In genomic region chr3:147614210-147614609, GRCh38 we compare ENCODE assay signal across 24 cellular contexts.
DNase-seq lines count a peak whose midpoint lies in the region; ATAC-seq, FAIRE-seq and TF ChIP-seq lines count a peak whose summit lies in the region.
"Had no signal": no experiment of that assay in that cellular context is flagged by ENCODE, and none has a peak within 500 bp of the region (broad histone marks: within the 10 kb centered on the region; RNA-seq: fewer than 3 reads in every experiment).

No MANE protein-coding gene starts in this region.

- H3K27me3 Mint-ChIP-seq in activated T-helper 1 cell treated with anti-CD3 and anti-CD28 coated beads, Interleukin-12 subunit alpha, Interleukin-12 subunit beta, Interleukin-2, Interleukin-4 antibody, amounts not matched to agents 30 ng/mL and 10 ng/mL and 1 ng/mL, durations not matched to agents 14 hours and 24 hours and 36 hours (ENCODE audit: insufficient read depth) = no peaks in the 10 kb centered on the region
- H3K27me3 Mint-ChIP-seq: T-helper 17 cell had no signal

- H3K36me3 Mint-ChIP-seq in activated T-helper 1 cell treated with anti-CD3 and anti-CD28 coated beads, Interleukin-12 subunit alpha, Interleukin-12 subunit beta, Interleukin-2, Interleukin-4 antibody, amounts not matched to agents 30 ng/mL and 10 ng/mL and 1 ng/mL, durations not matched to agents 14 hours and 24 hours and 36 hours (ENCODE audit: low read depth) = no peaks in the 10 kb centered on the region
- H3K36me3 Mint-ChIP-seq: CD14-positive monocyte had no signal

- DNase-seq in AG08395 (ENCODE audit: low spot score) (peak; percentile 5), omental fat pad (ENCODE audit: low spot score) (no peak), GM19239 (ENCODE audit: insufficient read length, low spot score) (no peak)
- no peak for DNase-seq in activated T-helper 1 cell treated with anti-CD3 and anti-CD28 coated beads, Interleukin-12 subunit alpha, Interleukin-12 subunit beta, Interleukin-2, Interleukin-4 antibody, amounts not matched to agents 30 ng/mL and 10 ng/mL and 1 ng/mL, durations not matched to agents 14 hours and 24 hours and 36 hours (ENCODE audit: low spot score)
- DNase-seq in activated naive CD4-positive, alpha-beta T cell treated with Interleukin-2 at 50 U/mL for 16 hours = no peak
- DNase-seq: activated CD4-positive, alpha-beta T cell treated with anti-CD3 and anti-CD28 coated beads, Interleukin-2, amount 50 U/mL, for 1 hour; activated CD8-positive, alpha-beta memory T cell treated with anti-CD3 and anti-CD28 coated beads, Interleukin-2, amount 50 U/mL, for 4 hours; central memory CD4-positive, alpha-beta T cell; effector CD4-positive, alpha-beta T cell; gastrocnemius medialis; mammary epithelial cell; NCI-H1417 treated with DMSO at 0.1 percent for 48 hours; NK-92 treated with Interleukin-12 subunit alpha and Interleukin-12 subunit beta, amount 100 ng/mL, for 24 hours; right lobe of liver; T-helper 17 cell had no signal

- H3K9me3 ChIP-seq in OCI-LY3 (ENCODE audit: insufficient read depth, low read length) = no peaks in the 10 kb centered on the region
- H3K9me3 ChIP-seq: gastrocnemius medialis, right lobe of liver, suprapubic skin had no signal

- H3K9me3 Mint-ChIP-seq in activated T-helper 1 cell treated with anti-CD3 and anti-CD28 coated beads, Interleukin-12 subunit alpha, Interleukin-12 subunit beta, Interleukin-2, Interleukin-4 antibody, amounts not matched to agents 30 ng/mL and 10 ng/mL and 1 ng/mL, durations not matched to agents 14 hours and 24 hours and 36 hours = no peaks in the 10 kb centered on the region

- intact Hi-C loops in activated T-helper 1 cell treated with anti-CD3 and anti-CD28 coated beads, Interleukin-12 subunit alpha, Interleukin-12 subunit beta, Interleukin-2, Interleukin-4 antibody, amounts not matched to agents 30 ng/mL and 10 ng/mL and 1 ng/mL, durations not matched to agents 14 hours and 24 hours and 36 hours (cut with micrococcal nuclease) = no loop called here

- H3K27ac ChIP-seq in OCI-LY3 (ENCODE audit: low read length) (no peak overlapping the region), layer of hippocampus (ENCODE audit: low read depth, low read length) (peak overlapping the region; percentile 22)
- H3K27ac ChIP-seq: gastrocnemius medialis, right lobe of liver, suprapubic skin, WERI-Rb-1 had no signal

- H3K27me3 ChIP-seq in OCI-LY3 (ENCODE audit: low read depth, low read length) (no peaks in the 10 kb centered on the region), layer of hippocampus (ENCODE audit: control insufficient read depth, insufficient read depth, low read length) (no peaks in the 10 kb centered on the region)
- H3K27me3 ChIP-seq: gastrocnemius medialis, right lobe of liver, suprapubic skin had no signal

- no peak overlapping the region for H3K4me3 Mint-ChIP-seq in activated T-helper 1 cell treated with anti-CD3 and anti-CD28 coated beads, Interleukin-12 subunit alpha, Interleukin-12 subunit beta, Interleukin-2, Interleukin-4 antibody, amounts not matched to agents 30 ng/mL and 10 ng/mL and 1 ng/mL, durations not matched to agents 14 hours and 24 hours and 36 hours
- H3K4me3 Mint-ChIP-seq: CD14-positive monocyte, T-helper 17 cell had no signal

- H3K4me1 Mint-ChIP-seq in activated T-helper 1 cell treated with anti-CD3 and anti-CD28 coated beads, Interleukin-12 subunit alpha, Interleukin-12 subunit beta, Interleukin-2, Interleukin-4 antibody, amounts not matched to agents 30 ng/mL and 10 ng/mL and 1 ng/mL, durations not matched to agents 14 hours and 24 hours and 36 hours (ENCODE audit: low read depth) = no peaks in the 10 kb centered on the region
- H3K4me1 Mint-ChIP-seq: T-helper 17 cell had no signal

- ATAC-seq in GM21717 (IDR thresholded peaks at IDR 0.05; ENCODE audit: unreplicated experiment) (peak; percentile 28), omental fat pad (ENCODE audit: low FRiP score) (no peak)
- ATAC-seq: gastrocnemius medialis, HepG2, right lobe of liver, T-helper 17 cell had no signal

- no peak for FAIRE-seq in GM19239 (lab: Jason Lieb, UNC)
- FAIRE-seq: G401.6, HepG2, urothelium cell line had no signal

- no peaks in the 10 kb centered on the region for H4K20me1 ChIP-seq in OCI-LY3 (ENCODE audit: insufficient read depth, low read length)

- H3K9ac ChIP-seq in OCI-LY3 (ENCODE audit: low read length) = no peak overlapping the region

- H3K79me2 ChIP-seq in OCI-LY3 (ENCODE audit: low read length) = no peaks in the 10 kb centered on the region

- peak overlapping the region; percentile 61 for H3K4me2 ChIP-seq in OCI-LY3 (ENCODE audit: low read length)

- H3K4me3 ChIP-seq in OCI-LY3 (ENCODE audit: low read length) = no peak overlapping the region
- H3K4me3 ChIP-seq: gastrocnemius medialis, right lobe of liver, suprapubic skin had no signal

- H3K4me1 ChIP-seq in OCI-LY3 (ENCODE audit: low read length) = peaks cover 27% of the 10 kb centered on the region
- H3K4me1 ChIP-seq: right lobe of liver, suprapubic skin had no signal

- H3K27ac Mint-ChIP-seq in activated T-helper 1 cell treated with anti-CD3 and anti-CD28 coated beads, Interleukin-12 subunit alpha, Interleukin-12 subunit beta, Interleukin-2, Interleukin-4 antibody, amounts not matched to agents 30 ng/mL and 10 ng/mL and 1 ng/mL, durations not matched to agents 14 hours and 24 hours and 36 hours = no peak overlapping the region
- H3K27ac Mint-ChIP-seq: CD14-positive monocyte, T-helper 17 cell had no signal

- TF ChIP-seq CTCF in OCI-LY3 (IDR thresholded peaks at IDR 0.05; ENCODE audit: low read depth, low read length) = no peak
- TF ChIP-seq CTCF in omental fat pad (IDR thresholded peaks at IDR 0.05) = no peak

- peak overlapping the region; percentile 95 for H2AFZ ChIP-seq in OCI-LY3 (ENCODE audit: low read depth, low read length)

- H3K36me3 ChIP-seq in OCI-LY3 (replicated peaks; ENCODE audit: low read depth, low read length) = no peaks in the 10 kb centered on the region
- H3K36me3 ChIP-seq: gastrocnemius medialis, right lobe of liver, suprapubic skin, WERI-Rb-1 had no signal
